In the genomic region with DNA sequence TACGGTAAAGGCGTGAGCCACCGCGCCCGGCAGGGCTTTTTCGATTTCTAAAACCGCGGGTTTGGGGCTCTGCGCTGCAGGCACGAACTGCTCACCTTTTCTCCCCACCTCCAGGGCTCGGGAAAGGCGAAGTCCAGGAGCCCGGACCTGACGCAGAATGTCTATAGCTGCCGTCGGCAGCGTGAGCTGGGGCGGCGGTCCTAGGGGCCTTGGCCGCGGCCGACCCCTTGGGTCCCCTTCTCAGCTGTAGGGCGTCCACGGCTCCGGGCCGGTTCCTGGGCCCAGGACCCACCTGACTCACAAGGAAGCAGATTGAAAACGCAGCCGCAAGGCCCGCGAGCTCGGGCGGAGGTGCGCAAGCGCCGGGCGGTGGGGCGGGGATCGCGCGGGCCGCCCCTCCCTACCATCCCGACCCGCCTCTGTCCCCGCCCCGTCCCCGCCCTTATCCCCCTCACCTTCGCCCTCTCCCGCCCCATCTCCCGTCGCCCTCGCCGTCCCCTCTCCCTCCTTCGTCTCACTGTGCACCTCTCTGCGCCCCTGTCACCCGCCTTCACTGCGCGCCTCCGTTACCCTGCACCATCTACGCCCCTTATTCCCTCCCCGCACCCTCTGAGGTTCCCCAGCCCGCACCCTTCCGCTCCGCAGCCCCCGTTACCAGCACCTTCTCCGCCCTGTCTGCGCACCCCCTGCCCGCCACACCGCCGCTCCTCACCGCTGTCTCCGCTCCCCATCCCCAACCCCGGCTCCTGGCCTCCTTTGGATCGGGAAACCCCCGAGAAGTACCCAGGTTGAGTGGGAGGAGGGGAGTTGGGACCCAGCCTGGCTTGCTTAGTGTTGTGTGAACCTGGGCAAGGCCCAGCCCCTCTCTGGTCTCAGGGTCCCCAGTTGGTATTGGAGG, we compare ENCODE assay signal across 8 cellular contexts. TPM values are rescaled to one million over a fixed set of nuclear protein-coding genes. Genes with fewer than 3 reads are reported as not detected.
DNase-seq lines count a peak whose midpoint lies in the region; ATAC-seq, FAIRE-seq and TF ChIP-seq lines count a peak whose summit lies in the region.

TSS of gene HDHD3 (minus strand) at position 353 of the 898 bp plus-strand sequence. CDS start 2,632 bp downstream, outside the sequence.

- intact Hi-C loops in Calu3 (cut with micrococcal nuclease; ENCODE audit: unreplicated experiment) (no loop called here), natural killer cell (cut with micrococcal nuclease) (no loop called here)

- H3K27ac Mint-ChIP-seq in Calu3 (ENCODE audit: unreplicated experiment), result peak within 1 kb of the TSS; percentile 82
- H3K27ac Mint-ChIP-seq in activated T-helper 17 cell treated with anti-CD3 and anti-CD28 coated beads, Interleukin-2, amount 50 U/mL, for 72 hours, result peak within 1 kb of the TSS; percentile 87
- H3K27ac Mint-ChIP-seq in natural killer cell, result peak within 1 kb of the TSS; percentile 43 to 84

- H3K27me3 Mint-ChIP-seq in Calu3 (ENCODE audit: unreplicated experiment) (no peaks in the 10 kb centered on the region), natural killer cell (ENCODE audit: low read depth in 2 of 2) (no peaks in the 10 kb centered on the region)
- no peaks in the 10 kb centered on the region for H3K27me3 Mint-ChIP-seq in activated T-helper 17 cell treated with anti-CD3 and anti-CD28 coated beads, Interleukin-2, amount 50 U/mL, for 72 hours

- DNase-seq in Calu3 (peak; percentile 84), HuH-7.5 (ENCODE audit: low spot score) (peak; percentile 67), RCC 7860 (ENCODE audit: low spot score) (peak; percentile 64), fibroblast of mammary gland (ENCODE audit: low read depth) (peak; percentile 48), natural killer cell (peak; percentile 55)
- DNase-seq in stimulated activated naive CD4-positive, alpha-beta T cell treated with Interleukin-2 at 50 U/mL for 16 hours (lab: John Stamatoyannopoulos, UW), result peak; percentile 64

- H3K4me3 Mint-ChIP-seq in Calu3 (ENCODE audit: low read depth, unreplicated experiment) (peak within 1 kb of the TSS; percentile 79), natural killer cell (peak within 1 kb of the TSS; percentile 88)
- H3K4me3 Mint-ChIP-seq in activated T-helper 17 cell treated with anti-CD3 and anti-CD28 coated beads, Interleukin-2, amount 50 U/mL, for 72 hours, result peak within 1 kb of the TSS; percentile 79

- CTCF ChIA-PET in Calu3 (lab: Charles Lee), result interaction anchor here (0.8 to 1.3 kb wide), 2 partner anchors 24 to 1432 kb away, joined by 5 read pairs; partner anchors contain the start of gene ALAD

- TF ChIP-seq CTCF in Calu3 (IDR thresholded peaks at IDR 0.05; ENCODE audit: unreplicated experiment) (no peak), fibroblast of mammary gland (conservative IDR thresholded peaks at IDR 0.05; ENCODE audit: control insufficient read depth, insufficient read depth, low read depth, low read length) (no peak), natural killer cell (IDR thresholded peaks at IDR 0.05) (no peak)

- H3K4me1 Mint-ChIP-seq in Calu3 (ENCODE audit: low read depth, unreplicated experiment) (peaks cover 24% of the 10 kb centered on the region), natural killer cell (peaks cover 6 to 17% of the 10 kb centered on the region in 2 donors)
- H3K4me1 Mint-ChIP-seq in activated T-helper 17 cell treated with anti-CD3 and anti-CD28 coated beads, Interleukin-2, amount 50 U/mL, for 72 hours, result peaks cover 14% of the 10 kb centered on the region

- ATAC-seq in GM21515 (IDR thresholded peaks at IDR 0.05; ENCODE audit: unreplicated experiment), result peak; percentile 76
- peak; percentile 88 for ATAC-seq in activated T-helper 17 cell treated with anti-CD3 and anti-CD28 coated beads, Interleukin-2, amount 50 U/mL, for 72 hours (replicated peaks)
- peak; percentile 89 to 96 (median 92) for ATAC-seq in natural killer cell

- peak within 1 kb of the TSS; percentile 73 for H3K4me3 ChIP-seq in fibroblast of mammary gland (ENCODE audit: control insufficient read depth, low read depth, low read length)

- FAIRE-seq in RCC 7860 (lab: Jason Lieb, UNC), result no peak

- H3K36me3 Mint-ChIP-seq in Calu3 (ENCODE audit: insufficient read depth, unreplicated experiment) (peaks cover 39% of the 10 kb centered on the region), natural killer cell (no peaks in the 10 kb centered on the region)
- H3K36me3 Mint-ChIP-seq in activated T-helper 17 cell treated with anti-CD3 and anti-CD28 coated beads, Interleukin-2, amount 50 U/mL, for 72 hours (ENCODE audit: low read depth), result peaks cover 29% of the 10 kb centered on the region

- H3K9me3 Mint-ChIP-seq in Calu3 (ENCODE audit: low read depth, unreplicated experiment) (no peaks in the 10 kb centered on the region), natural killer cell (no peaks in the 10 kb centered on the region)
- no peaks in the 10 kb centered on the region for H3K9me3 Mint-ChIP-seq in activated T-helper 17 cell treated with anti-CD3 and anti-CD28 coated beads, Interleukin-2, amount 50 U/mL, for 72 hours

- no TSS peak for BruUV-seq in Calu3 (replicated peaks; lab: Mats Ljungman, UMichigan)

RNA-seq across cellular contexts. Expression of gene HDHD3, which starts in this region (rescaled TPM):
- total RNA-seq in Calu3 (2022) (30.8 and 35.2 TPM in 2 replicates), natural killer cell (10 to 100 TPM in 1 of 3 donors, 1 to 10 TPM in 2; 6.1 to 11.8 (median 9.6) TPM)
- total RNA-seq in activated T-helper 17 cell treated with anti-CD3 and anti-CD28 coated beads, Interleukin-2, amount 50 U/mL, for 72 hours, result 10 to 100 TPM; 15.2 to 19.4 TPM

Comparison
In these comparisons a context has a peak if more than half of its experiments do, and no peak if none do; other contexts are left out.
1. Peak in every context shown above with its lines: DNase-seq, ATAC-seq and H3K4me3 ChIP-seq.